ENCODE assay signal across 22 cellular contexts in the genomic region with DNA sequence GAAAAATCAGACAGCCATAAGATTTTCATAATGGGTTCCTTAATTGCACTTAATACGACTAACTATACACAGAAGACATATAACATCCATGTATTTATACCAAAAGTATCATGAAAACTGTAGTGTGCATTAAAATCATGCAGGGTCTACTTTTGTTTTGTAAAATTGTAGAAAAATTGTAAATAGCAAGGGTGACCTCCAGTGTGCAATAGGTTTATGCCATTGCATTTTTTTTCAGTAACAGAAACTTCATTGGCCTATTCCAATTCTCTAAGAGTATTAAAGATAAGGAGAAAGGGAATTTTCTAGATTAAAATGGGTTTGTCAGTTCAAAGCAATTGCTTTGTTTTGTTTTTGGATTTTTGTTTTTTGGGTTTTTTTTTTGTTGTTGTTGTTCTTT.
DNase-seq lines count a peak whose midpoint lies in the region; ATAC-seq and TF ChIP-seq lines count a peak whose summit lies in the region.
"Had no signal": no experiment of that assay in that cellular context is flagged by ENCODE, and none has a peak within 500 bp of the region (broad histone marks: within the 10 kb centered on the region; RNA-seq: fewer than 3 reads in every experiment).

No MANE protein-coding gene starts in this region.

- no peak overlapping the region for H3K4me2 ChIP-seq in Loucy (ENCODE audit: low read depth, low read length, poor library complexity, severe bottlenecking)
- H3K4me2 ChIP-seq: BLaER1, GM23338 had no signal

- H3F3A ChIP-seq in Loucy (ENCODE audit: low read depth) = no peaks in the 10 kb centered on the region

- H3K79me2 ChIP-seq in Loucy (ENCODE audit: insufficient read depth, low read length) = no peaks in the 10 kb centered on the region

- peak; percentile 15 for DNase-seq in NCI-H2227 (lab: John Stamatoyannopoulos, UW; ENCODE audit: unreplicated experiment)
- no peak for DNase-seq in NCI-H2227 treated with DMSO at 0.1 percent for 48 hours (lab: John Stamatoyannopoulos, UW)
- no peak for DNase-seq in retina
- no peak for DNase-seq in NCI-H146 treated with DMSO at 0.1 percent for 48 hours (lab: John Stamatoyannopoulos, UW; ENCODE audit: unreplicated experiment)
- DNase-seq: CD4-positive, CD25-positive, alpha-beta regulatory T cell; H9; Karpas-422; MV-4-11; NCI-H1105 treated with DMSO at 0.1 percent for 48 hours; NCI-H1694; NCI-H2029 treated with DMSO at 0.1 percent for 48 hours; NCI-H226; NCI-H510A; PC-3; Right ventricle myocardium superior had no signal

- H3K9me2 ChIP-seq in Loucy (replicated peaks; ENCODE audit: low read depth, low read length) = no peaks in the 10 kb centered on the region

- no peaks in the 10 kb centered on the region for H4K20me1 ChIP-seq in Loucy (ENCODE audit: insufficient read depth, low read length, poor library complexity, severe bottlenecking)
- H4K20me1 ChIP-seq: BLaER1 had no signal

- no peak overlapping the region for H2AFZ ChIP-seq in Loucy (ENCODE audit: low read length)
- H2AFZ ChIP-seq: GM23338 had no signal

- H3K9me3 ChIP-seq in Loucy (ENCODE audit: insufficient read depth, low read depth, low read length) = no peaks in the 10 kb centered on the region
- H3K9me3 ChIP-seq: BLaER1, SJSA1 had no signal

- H3K9ac ChIP-seq in Loucy (ENCODE audit: low read depth, low read length, poor library complexity, severe bottlenecking) = no peak overlapping the region
- H3K9ac ChIP-seq: BLaER1 had no signal

- ATAC-seq in SK-N-SH treated with all-trans-retinoic acid at 6 μM for 48 hours = 0 out of 3 replicates have a peak, but pooled peaks have one; percentile 35
- ATAC-seq in HG03135 (IDR thresholded peaks at IDR 0.05; ENCODE audit: unreplicated experiment) = no peak
- no peak for ATAC-seq in GM21381 (IDR thresholded peaks at IDR 0.05; ENCODE audit: unreplicated experiment)
- ATAC-seq: GM23338, PC-3 had no signal

- no peak overlapping the region for H3K4me3 ChIP-seq in Loucy (ENCODE audit: low read length, poor library complexity, severe bottlenecking)
- H3K4me3 ChIP-seq: BLaER1, GM23338, SJSA1 had no signal

- TF ChIP-seq CTCF in Loucy (conservative IDR thresholded peaks at IDR 0.05; ENCODE audit: low read length) = peak; percentile 46

- H3K36me3 ChIP-seq in Loucy (ENCODE audit: insufficient read depth, low read length) = no peaks in the 10 kb centered on the region
- H3K36me3 ChIP-seq: BLaER1, SJSA1 had no signal

- no peaks in the 10 kb centered on the region for H3K4me1 ChIP-seq in Loucy (ENCODE audit: insufficient read depth, low read length, poor library complexity, severe bottlenecking)
- H3K4me1 ChIP-seq: BLaER1, SJSA1 had no signal

- H3K27me3 ChIP-seq in Loucy (ENCODE audit: insufficient read depth, low read length, poor library complexity, severe bottlenecking) = no peaks in the 10 kb centered on the region
- H3K27me3 ChIP-seq: BLaER1, SJSA1 had no signal

TF ChIP-seq in SK-N-SH treated with all-trans-retinoic acid at 6 μM for 48 hours, 23 proteins besides CTCF, POLR2A, EP300 and RAD21:
- TF ChIP-seq ZFP3 (CRISPR knock-in tag; IDR thresholded peaks at IDR 0.05) = no peak
- TF ChIP-seq, protein P1, sequence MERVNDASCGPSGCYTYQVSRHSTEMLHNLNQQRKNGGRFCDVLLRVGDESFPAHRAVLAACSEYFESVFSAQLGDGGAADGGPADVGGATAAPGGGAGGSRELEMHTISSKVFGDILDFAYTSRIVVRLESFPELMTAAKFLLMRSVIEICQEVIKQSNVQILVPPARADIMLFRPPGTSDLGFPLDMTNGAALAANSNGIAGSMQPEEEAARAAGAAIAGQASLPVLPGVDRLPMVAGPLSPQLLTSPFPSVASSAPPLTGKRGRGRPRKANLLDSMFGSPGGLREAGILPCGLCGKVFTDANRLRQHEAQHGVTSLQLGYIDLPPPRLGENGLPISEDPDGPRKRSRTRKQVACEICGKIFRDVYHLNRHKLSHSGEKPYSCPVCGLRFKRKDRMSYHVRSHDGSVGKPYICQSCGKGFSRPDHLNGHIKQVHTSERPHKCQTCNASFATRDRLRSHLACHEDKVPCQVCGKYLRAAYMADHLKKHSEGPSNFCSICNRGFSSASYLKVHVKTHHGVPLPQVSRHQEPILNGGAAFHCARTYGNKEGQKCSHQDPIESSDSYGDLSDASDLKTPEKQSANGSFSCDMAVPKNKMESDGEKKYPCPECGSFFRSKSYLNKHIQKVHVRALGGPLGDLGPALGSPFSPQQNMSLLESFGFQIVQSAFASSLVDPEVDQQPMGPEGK (CRISPR knock-in tag; IDR thresholded peaks at IDR 0.05; ENCODE audit: borderline replicate concordance) = no peak
- TF ChIP-seq, protein P2, sequence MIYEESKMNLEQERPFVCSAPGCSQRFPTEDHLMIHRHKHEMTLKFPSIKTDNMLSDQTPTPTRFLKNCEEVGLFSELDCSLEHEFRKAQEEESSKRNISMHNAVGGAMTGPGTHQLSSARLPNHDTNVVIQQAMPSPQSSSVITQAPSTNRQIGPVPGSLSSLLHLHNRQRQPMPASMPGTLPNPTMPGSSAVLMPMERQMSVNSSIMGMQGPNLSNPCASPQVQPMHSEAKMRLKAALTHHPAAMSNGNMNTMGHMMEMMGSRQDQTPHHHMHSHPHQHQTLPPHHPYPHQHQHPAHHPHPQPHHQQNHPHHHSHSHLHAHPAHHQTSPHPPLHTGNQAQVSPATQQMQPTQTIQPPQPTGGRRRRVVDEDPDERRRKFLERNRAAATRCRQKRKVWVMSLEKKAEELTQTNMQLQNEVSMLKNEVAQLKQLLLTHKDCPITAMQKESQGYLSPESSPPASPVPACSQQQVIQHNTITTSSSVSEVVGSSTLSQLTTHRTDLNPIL (CRISPR knock-in tag; IDR thresholded peaks at IDR 0.05; ENCODE audit: low read depth) = no peak
- no peak for TF ChIP-seq ZNF8 (CRISPR knock-in tag; IDR thresholded peaks at IDR 0.05)
- no peak for TF ChIP-seq ESRRG (CRISPR knock-in tag; IDR thresholded peaks at IDR 0.05)
- TF ChIP-seq CSDC2 (CRISPR knock-in tag; IDR thresholded peaks at IDR 0.05) = no peak
- no peak for TF ChIP-seq ZFP30 (CRISPR knock-in tag; IDR thresholded peaks at IDR 0.05)
- TF ChIP-seq ARNTL (CRISPR knock-in tag; IDR thresholded peaks at IDR 0.05; ENCODE audit: borderline replicate concordance, low read depth) = no peak
- TF ChIP-seq TCF4 (CRISPR knock-in tag; IDR thresholded peaks at IDR 0.05; ENCODE audit: borderline replicate concordance) = no peak
- no peak for TF ChIP-seq TOX (CRISPR knock-in tag; IDR thresholded peaks at IDR 0.05; ENCODE audit: borderline replicate concordance)
- no peak for TF ChIP-seq ZNF70 (CRISPR knock-in tag; IDR thresholded peaks at IDR 0.05)
- no peak for TF ChIP-seq BACH2 (CRISPR knock-in tag; IDR thresholded peaks at IDR 0.05; ENCODE audit: borderline replicate concordance)
- TF ChIP-seq, protein P3, sequence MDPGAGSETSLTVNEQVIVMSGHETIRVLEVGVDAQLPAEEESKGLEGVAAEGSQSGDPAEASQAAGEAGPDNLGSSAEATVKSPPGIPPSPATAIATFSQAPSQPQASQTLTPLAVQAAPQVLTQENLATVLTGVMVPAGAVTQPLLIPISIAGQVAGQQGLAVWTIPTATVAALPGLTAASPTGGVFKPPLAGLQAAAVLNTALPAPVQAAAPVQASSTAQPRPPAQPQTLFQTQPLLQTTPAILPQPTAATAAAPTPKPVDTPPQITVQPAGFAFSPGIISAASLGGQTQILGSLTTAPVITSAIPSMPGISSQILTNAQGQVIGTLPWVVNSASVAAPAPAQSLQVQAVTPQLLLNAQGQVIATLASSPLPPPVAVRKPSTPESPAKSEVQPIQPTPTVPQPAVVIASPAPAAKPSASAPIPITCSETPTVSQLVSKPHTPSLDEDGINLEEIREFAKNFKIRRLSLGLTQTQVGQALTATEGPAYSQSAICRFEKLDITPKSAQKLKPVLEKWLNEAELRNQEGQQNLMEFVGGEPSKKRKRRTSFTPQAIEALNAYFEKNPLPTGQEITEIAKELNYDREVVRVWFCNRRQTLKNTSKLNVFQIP (CRISPR knock-in tag; IDR thresholded peaks at IDR 0.05; ENCODE audit: borderline replicate concordance, low read depth) = no peak
- TF ChIP-seq ZC3H10 (CRISPR knock-in tag; IDR thresholded peaks at IDR 0.05) = no peak
- no peak for TF ChIP-seq PPARA (CRISPR knock-in tag; IDR thresholded peaks at IDR 0.05; ENCODE audit: borderline replicate concordance)
TF ChIP-seq in SK-N-SH treated with all-trans-retinoic acid at 6 μM for 48 hours: peak in this region for 0.
